23 cellular contexts compared by ENCODE assay signal in genomic region chr2:501667-502066, GRCh38.
"Had no signal": no experiment of that assay in that cellular context is flagged by ENCODE, and none has a peak within 500 bp of the region (broad histone marks: within the 10 kb centered on the region; RNA-seq: fewer than 3 reads in every experiment).

No MANE protein-coding gene starts in this region.

- ATAC-seq: esophagus mucosa, gastrocnemius medialis, heart right ventricle, left cardiac atrium, left lung, left ventricle myocardium superior, lower lobe of right lung had no signal

- H3K4me3 ChIP-seq: colonic mucosa, dorsolateral prefrontal cortex, esophagus squamous epithelium, gastrocnemius medialis, heart right ventricle, left lung, lower lobe of right lung had no signal

- H3K27ac ChIP-seq: colonic mucosa, dorsolateral prefrontal cortex, epithelial cell of prostate, esophagus squamous epithelium, gastrocnemius medialis, heart right ventricle, left lung, lower lobe of right lung had no signal

- DNase-seq: cerebellar nuclear complex; colonic mucosa; dermis blood vessel endothelial cell; dorsolateral prefrontal cortex; effector CD4-positive, alpha-beta T cell; effector memory CD4-positive, alpha-beta T cell; erythroblast; esophagus squamous epithelium; foreskin fibroblast; foreskin melanocyte; gastrocnemius medialis; glutamatergic neuron; head of caudate nucleus; heart right ventricle; hippocampal formation; left cardiac atrium; left lung; left ventricle myocardium superior; lower lobe of right lung; mesenchymal stem cell; midbrain had no signal

- H3K27me3 ChIP-seq: colonic mucosa, gastrocnemius medialis, left lung had no signal

- H3K36me3 ChIP-seq: colonic mucosa, esophagus squamous epithelium, gastrocnemius medialis, heart right ventricle, left lung, lower lobe of right lung had no signal

- H3K9me3 ChIP-seq: colonic mucosa, esophagus squamous epithelium, gastrocnemius medialis, heart right ventricle, left lung, lower lobe of right lung had no signal

- H3K4me1 ChIP-seq: colonic mucosa, esophagus squamous epithelium, gastrocnemius medialis, heart right ventricle, left lung, lower lobe of right lung had no signal
